ENCODE assay signal across 9 cellular contexts in genomic region chr7:125061776-125062397, GRCh38.
DNase-seq lines count a peak whose midpoint lies in the region; TF ChIP-seq lines count a peak whose summit lies in the region.
"Had no signal": no experiment of that assay in that cellular context is flagged by ENCODE, and none has a peak within 500 bp of the region (broad histone marks: within the 10 kb centered on the region; RNA-seq: fewer than 3 reads in every experiment).

No MANE protein-coding gene starts in this region.

- H3K4me1 ChIP-seq in GM23248 (ENCODE audit: insufficient read depth) (0 out of 2 replicates have a peak, but pooled peaks cover 5% of the 10 kb centered on the region), tibial nerve (peaks cover 0 to 7% (median 0%) of the 10 kb centered on the region in 4 donors)

- no peak overlapping the region for H3K9ac ChIP-seq in GM23248

- H3K4me2 ChIP-seq in GM23248 (ENCODE audit: unreplicated experiment), result no peak overlapping the region

- H4K20me1 ChIP-seq in GM23248 (ENCODE audit: insufficient read depth), result no peaks in the 10 kb centered on the region

- no peaks in the 10 kb centered on the region for H3K27me3 Mint-ChIP-seq in HFFc6 (ENCODE audit: insufficient read depth)

- no peak for TF ChIP-seq EP300 in tibial nerve (IDR thresholded peaks at IDR 0.05)

- H3K4me3 Mint-ChIP-seq in HFFc6, result no peak overlapping the region

- no peaks in the 10 kb centered on the region for H3K9me2 ChIP-seq in GM23248 (ENCODE audit: insufficient read depth)

- no peaks in the 10 kb centered on the region for H3K36me3 Mint-ChIP-seq in HFFc6 (ENCODE audit: low read depth)

- H3K27ac ChIP-seq in GM23248 (no peak overlapping the region), tibial nerve (peak overlapping the region in 3 of 4 donors; percentile 5 to 89 (median 78))
- H3K27ac ChIP-seq: HL-60 had no signal

- H3K4me3 ChIP-seq in GM23248 (no peak overlapping the region), tibial nerve (no peak overlapping the region)

- TF ChIP-seq CTCF in GM13977 (IDR thresholded peaks at IDR 0.05; ENCODE audit: extremely low read depth, insufficient read depth, missing control alignments) (no peak), tibial nerve (IDR thresholded peaks at IDR 0.05) (no peak), HFFc6 (IDR thresholded peaks at IDR 0.05) (no peak)

- no peak overlapping the region for H2AFZ ChIP-seq in GM23248

- H3K9me3 Mint-ChIP-seq in HFFc6, result no peaks in the 10 kb centered on the region

- no peaks in the 10 kb centered on the region for H3K9me3 ChIP-seq in GM23248 (ENCODE audit: low read depth)
- no peaks in the 10 kb centered on the region for H3K9me3 ChIP-seq in tibial nerve

- no peak overlapping the region for H3K27ac Mint-ChIP-seq in HFFc6

- H3F3A ChIP-seq in GM23248 (ENCODE audit: insufficient read depth), result no peaks in the 10 kb centered on the region

- in situ Hi-C loops in GM13977 (cut with MboI; ENCODE audit: low pct_unique_long_range_greater_than_20kb, low sequenced_read_pairs, unreplicated experiment) (no loop called here), GM23248 (cut with MboI) (no loop called here)

- WGBS in GM23248 (ENCODE audit: low coverage in 1 of 2, low lambda C conversion rate in 2 of 2, missing lambda C conversion rate in 2 of 2), 2 experiments, result 9 to 13% methylated on average over 2 of the region's 2 CpGs
- WGBS in tibial nerve, 2 donors, result 26 to 32% methylated on average over 2 of the region's 2 CpGs

- DNase-seq in GM13977 (ENCODE audit: low spot score) (peak; percentile 19), GM23248 (peak; percentile 37), Kasumi-1 (lab: John Stamatoyannopoulos, UW) (peak; percentile 16 to 45), dermis blood vessel endothelial cell (peak; percentile 68), tibial nerve (ENCODE audit: low spot score in 2 of 2) (no peak), HFFc6 (no peak), NCI-H2081 treated with DMSO at 0.1 percent for 48 hours (lab: John Stamatoyannopoulos, UW) (no peak)
- DNase-seq in stimulated activated CD4-positive, alpha-beta T cell treated with anti-CD3 and anti-CD28 coated beads, Interleukin-12 subunit alpha, Interleukin-12 subunit beta, amount 100 ng/mL, for 4 hours, result no peak

- H3K27me3 ChIP-seq in GM23248 (replicated peaks; ENCODE audit: insufficient read depth) (no peaks in the 10 kb centered on the region), tibial nerve (no peaks in the 10 kb centered on the region)

- TF ChIP-seq POLR2A in tibial nerve (IDR thresholded peaks at IDR 0.05), result no peak

- no peaks in the 10 kb centered on the region for H3K79me2 ChIP-seq in GM23248 (ENCODE audit: insufficient read depth)

- peaks cover 13% of the 10 kb centered on the region for H3K4me1 Mint-ChIP-seq in HFFc6 (ENCODE audit: low read depth)

- H3K36me3 ChIP-seq in GM23248 (ENCODE audit: low read depth) (no peaks in the 10 kb centered on the region), tibial nerve (no peaks in the 10 kb centered on the region)

Comparison
In these comparisons a context has a peak if more than half of its experiments do, and no peak if none do; other contexts are left out.
1. DNase-seq: peak in GM13977 (single experiment), GM23248 (single experiment), Kasumi-1 (2 of 2) and dermis blood vessel endothelial cell (single experiment); none in tibial nerve (0 of 2), stimulated activated CD4-positive, alpha-beta T cell treated with anti-CD3 and anti-CD28 coated beads, Interleukin-12 subunit alpha, Interleukin-12 subunit beta, amount 100 ng/mL, for 4 hours (single experiment), HFFc6 (single experiment) and NCI-H2081 treated with DMSO at 0.1 percent for 48 hours (single experiment).